Comparison of ENCODE assay signal across 11 cellular contexts in the genomic region with DNA sequence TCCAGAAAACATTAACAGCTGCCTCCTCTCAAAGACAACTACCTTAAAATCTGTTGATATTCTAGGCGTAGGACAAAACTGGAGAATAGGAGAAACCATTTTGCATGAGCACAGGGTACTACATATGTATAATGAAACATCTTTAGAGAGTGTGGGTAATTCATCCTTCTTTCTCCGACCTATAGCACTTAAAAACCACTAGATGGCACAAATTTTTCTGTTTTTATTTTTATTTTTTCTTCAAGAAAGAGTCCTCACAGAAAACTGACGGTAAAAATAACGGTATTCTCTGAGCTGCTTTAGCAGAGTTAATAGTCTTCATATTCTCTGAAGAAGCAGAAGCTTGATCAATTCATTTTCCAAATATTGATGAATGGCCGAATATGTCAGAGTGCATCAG. TPM values are rescaled to one million over a fixed set of nuclear protein-coding genes. Genes with fewer than 3 reads are reported as not detected.
DNase-seq lines count a peak whose midpoint lies in the region; ATAC-seq and TF ChIP-seq lines count a peak whose summit lies in the region.
"Had no signal": no experiment of that assay in that cellular context is flagged by ENCODE, and none has a peak within 500 bp of the region (broad histone marks: within the 10 kb centered on the region; RNA-seq: fewer than 3 reads in every experiment).

No MANE protein-coding gene starts in this region.

- H3K4ac ChIP-seq in IMR-90 (ENCODE audit: low read depth, low read length) = no peak overlapping the region

- no peak for TF ChIP-seq POLR2A in breast epithelium (IDR thresholded peaks at IDR 0.05)
- TF ChIP-seq POLR2A in IMR-90 (IDR thresholded peaks at IDR 0.05; ENCODE audit: low read depth, low read length) = no peak

- H4K8ac ChIP-seq in IMR-90 (ENCODE audit: low read depth in 2 of 2, low read length in 2 of 2) = no peak overlapping the region

- no peaks in the 10 kb centered on the region for H3K9me3 Mint-ChIP-seq in MCF 10A (ENCODE audit: unreplicated experiment)
- H3K9me3 Mint-ChIP-seq: central memory CD8-positive, alpha-beta T cell had no signal

- no peak overlapping the region for H3K23ac ChIP-seq in IMR-90 (ENCODE audit: low read depth, low read length)

- H3K4me1 ChIP-seq in breast epithelium = no peaks in the 10 kb centered on the region
- H3K4me1 ChIP-seq in IMR-90 (ENCODE audit: control insufficient read depth, insufficient read depth, low read length) = no peaks in the 10 kb centered on the region
- no peaks in the 10 kb centered on the region for H3K4me1 ChIP-seq in smooth muscle cell (ENCODE audit: low read depth)

- TF ChIP-seq CTCF in MCF 10A (IDR thresholded peaks at IDR 0.05; ENCODE audit: unreplicated experiment) (peak; percentile 32), breast epithelium (IDR thresholded peaks at IDR 0.05) (peak in 1 of 3 donors; percentile 17), IMR-90 (conservative IDR thresholded peaks at IDR 0.05; ENCODE audit: low read depth, low read length) (peak; percentile 36; the same call in 1 of the 2 replicates), brain microvascular endothelial cell (IDR thresholded peaks at IDR 0.05; ENCODE audit: low read depth, low read length, missing control alignments) (peak; percentile 18), smooth muscle cell (IDR thresholded peaks at IDR 0.05; ENCODE audit: borderline replicate concordance, insufficient read depth, poor library complexity, severe bottlenecking) (peak; percentile 55)

- no peak overlapping the region for H4K5ac ChIP-seq in IMR-90 (ENCODE audit: low read depth, low read length)

- H3K36me3 ChIP-seq in breast epithelium (no peaks in the 10 kb centered on the region), IMR-90 (ENCODE audit: control insufficient read depth, insufficient read depth, low read length) (no peaks in the 10 kb centered on the region), brain microvascular endothelial cell (replicated peaks) (no peaks in the 10 kb centered on the region), smooth muscle cell (ENCODE audit: low read depth) (no peaks in the 10 kb centered on the region)

- H3K79me2 ChIP-seq in smooth muscle cell (ENCODE audit: low read depth) = no peaks in the 10 kb centered on the region

- no peak overlapping the region for H3K56ac ChIP-seq in IMR-90 (ENCODE audit: extremely low read depth, insufficient read depth, low read length)

- no peak overlapping the region for H3K4me3 Mint-ChIP-seq in MCF 10A (ENCODE audit: unreplicated experiment)
- H3K4me3 Mint-ChIP-seq: central memory CD8-positive, alpha-beta T cell had no signal

- no peak overlapping the region for H3K18ac ChIP-seq in IMR-90 (ENCODE audit: low read depth, low read length)

- H3K14ac ChIP-seq in IMR-90 (replicated peaks; ENCODE audit: low read depth, low read length) = no peak overlapping the region

- H2BK20ac ChIP-seq in IMR-90 (ENCODE audit: low read depth, low read length) = no peak overlapping the region

- H3K9me3 ChIP-seq in breast epithelium = no peaks in the 10 kb centered on the region
- H3K9me3 ChIP-seq in IMR-90 (ENCODE audit: control insufficient read depth, insufficient read depth, low read length) = no peaks in the 10 kb centered on the region
- H3K9me3 ChIP-seq in smooth muscle cell (replicated peaks; ENCODE audit: low read depth) = no peaks in the 10 kb centered on the region

- CTCF ChIA-PET in MCF 10A (lab: Yijun Ruan, JAX) (interaction anchor here (0.5 to 4.5 kb wide), 65 partner anchors 8 to 1234 kb away, joined by 3 to 70 read pairs (median 4); no protein-coding TSS in a partner anchor), IMR-90 (lab: Yijun Ruan, JAX) (interaction anchor here (0.6 to 1.7 kb wide), 4 partner anchors 23 to 1496 kb away, joined by 3 to 7 read pairs (median 4); no protein-coding TSS in a partner anchor)

- H2BK5ac ChIP-seq in IMR-90 (ENCODE audit: low read depth, low read length, poor library complexity, severe bottlenecking) = no peak overlapping the region

- H3K9ac ChIP-seq in IMR-90 (ENCODE audit: low read depth, low read length) (no peak overlapping the region), smooth muscle cell (ENCODE audit: low read depth) (no peak overlapping the region)

- H2BK15ac ChIP-seq in IMR-90 (ENCODE audit: low read depth, low read length) = no peak overlapping the region

- H3K27me3 Mint-ChIP-seq in MCF 10A (ENCODE audit: insufficient read depth, unreplicated experiment) = peaks cover 27% of the 10 kb centered on the region

- no peak for TF ChIP-seq RAD21 in IMR-90 (IDR thresholded peaks at IDR 0.05; ENCODE audit: low read length)

- BruUV-seq in MCF 10A (replicated peaks; lab: Mats Ljungman, UMichigan) (no TSS peak), IMR-90 (replicated peaks; lab: Mats Ljungman, UMichigan) (no TSS peak)

- H2AFZ ChIP-seq in IMR-90 (replicated peaks; ENCODE audit: low read length, poor library complexity) (no peak overlapping the region), smooth muscle cell (ENCODE audit: low read depth) (peak overlapping the region; percentile 29)

- H3K27ac ChIP-seq in breast epithelium = no peak overlapping the region
- H3K27ac ChIP-seq in IMR-90 (ENCODE audit: insufficient read depth, low read length) = no peak overlapping the region
- no peak overlapping the region for H3K27ac ChIP-seq in brain microvascular endothelial cell
- no peak overlapping the region for H3K27ac ChIP-seq in smooth muscle cell (ENCODE audit: low read depth)

- H3K27me3 ChIP-seq in breast epithelium = no peaks in the 10 kb centered on the region
- no peaks in the 10 kb centered on the region for H3K27me3 ChIP-seq in IMR-90 (ENCODE audit: control insufficient read depth, insufficient read depth, low read length)
- no peaks in the 10 kb centered on the region for H3K27me3 ChIP-seq in brain microvascular endothelial cell (replicated peaks)
- no peaks in the 10 kb centered on the region for H3K27me3 ChIP-seq in smooth muscle cell (ENCODE audit: low read depth)

- POLR2A ChIA-PET in MCF 10A (lab: Yijun Ruan, JAX) = interaction anchor here (0.6 kb wide), 1 partner anchor 827 kb away, joined by 4 read pairs; no protein-coding TSS in a partner anchor
- POLR2A ChIA-PET in IMR-90 (lab: Charles Lee; ENCODE audit: unreplicated experiment) = no interaction called here

- H3K4me1 Mint-ChIP-seq in MCF 10A (ENCODE audit: insufficient read depth, unreplicated experiment) = peaks cover 15% of the 10 kb centered on the region
- H3K4me1 Mint-ChIP-seq: central memory CD8-positive, alpha-beta T cell had no signal

- H3K4me2 ChIP-seq in IMR-90 (ENCODE audit: low read depth, low read length) (no peak overlapping the region), smooth muscle cell (no peak overlapping the region)

- intact Hi-C loops in MCF 10A (cut with micrococcal nuclease) (loop anchor here (1.0 kb wide), 1 partner anchor 229 kb away; no protein-coding TSS in a partner anchor), breast epithelium (cut with DNase I; ENCODE audit: low total_unique reads) (no loop called here), IMR-90 (cut with micrococcal nuclease) (loop anchor here (2.0 kb wide), 1 partner anchor 328 kb away; no protein-coding TSS in a partner anchor)

- no peaks in the 10 kb centered on the region for H3K79me1 ChIP-seq in IMR-90 (ENCODE audit: low read depth in 1 of 2, low read length in 2 of 2)

- ATAC-seq in IMR-90 (ENCODE audit: low read depth) = peak; percentile 48

- no peak overlapping the region for H4K91ac ChIP-seq in IMR-90 (ENCODE audit: insufficient read depth, low read depth, low read length)

- no peak overlapping the region for H2BK120ac ChIP-seq in IMR-90 (ENCODE audit: low read depth, low read length)

- in situ Hi-C loops in IMR-90 (cut with MboI; ENCODE audit: low sequenced_read_pairs) = no loop called here
- in situ Hi-C loops in brain microvascular endothelial cell (cut with HindIII; ENCODE audit: low pct_ligation_motif_present, low sequenced_read_pairs) = no loop called here

- H2AK5ac ChIP-seq in IMR-90 (ENCODE audit: low read depth, low read length) = no peak overlapping the region

- H4K20me1 ChIP-seq in IMR-90 (ENCODE audit: insufficient read depth, low read length) = no peaks in the 10 kb centered on the region
- H4K20me1 ChIP-seq in smooth muscle cell (ENCODE audit: low read depth) = no peaks in the 10 kb centered on the region

- H3K36me3 Mint-ChIP-seq in MCF 10A (ENCODE audit: insufficient read depth, unreplicated experiment) = no peaks in the 10 kb centered on the region

- H3K4me3 ChIP-seq in breast epithelium (no peak overlapping the region), IMR-90 (ENCODE audit: insufficient read depth, low read depth, low read length) (no peak overlapping the region), brain microvascular endothelial cell (ENCODE audit: low read depth, low read length) (no peak overlapping the region), smooth muscle cell (no peak overlapping the region)

- no peaks in the 10 kb centered on the region for H3K9me1 ChIP-seq in IMR-90 (ENCODE audit: insufficient read depth, low read length)

- dilution Hi-C loops in IMR-90 (cut with HindIII; ENCODE audit: low sequenced_read_pairs, unreplicated experiment) = no loop called here

- no peak overlapping the region for H2AK9ac ChIP-seq in IMR-90 (replicated peaks; ENCODE audit: low read depth, low read length, poor library complexity)

- no peaks in the 10 kb centered on the region for H3F3A ChIP-seq in smooth muscle cell (ENCODE audit: low read depth)

- DNase-seq in MCF 10A (ENCODE audit: unreplicated experiment) = peak; percentile 13
- DNase-seq in breast epithelium (ENCODE audit: low spot score in 2 of 2) = no peak
- peak; percentile 3 for DNase-seq in IMR-90
- DNase-seq in brain microvascular endothelial cell = no peak
- DNase-seq in smooth muscle cell (lab: John Stamatoyannopoulos, UW; ENCODE audit: unreplicated experiment) = no peak
- no peak for DNase-seq in activated CD4-positive, alpha-beta T cell treated with anti-CD3 and anti-CD28 coated beads, Interleukin-2, amount 50 U/mL, for 48 hours
- DNase-seq in NCI-H446 (lab: John Stamatoyannopoulos, UW) = no peak
- no peak for DNase-seq in retina

- WGBS in IMR-90 (ENCODE audit: extremely low coverage in 2 of 2, insufficient read length in 1 of 2), 2 experiments = no CpG with 5 or more reads among the region's 5 CpGs
- 43% methylated on average over 5 of the region's 5 CpGs for WGBS in smooth muscle cell (ENCODE audit: low lambda C conversion rate)

- no peak overlapping the region for H3K27ac Mint-ChIP-seq in MCF 10A (ENCODE audit: low read depth, unreplicated experiment)

TF ChIP-seq in IMR-90, 13 proteins besides CTCF, POLR2A, EP300 and RAD21 (continues in another document):
- TF ChIP-seq MAZ (IDR thresholded peaks at IDR 0.05; ENCODE audit: borderline replicate concordance, low read depth, low read length) (no peak), SMC3 (IDR thresholded peaks at IDR 0.05; ENCODE audit: low read depth, low read length) (no peak), BHLHE40 (IDR thresholded peaks at IDR 0.05; ENCODE audit: low read depth, low read length) (no peak)

RNA-seq across cellular contexts. Expression of a gene that starts 14.6 kb away (rescaled TPM):
- total RNA-seq in MCF 10A (2022) (not detected in 2 replicates), breast epithelium (under 1 TPM in 2 of 3 donors, not detected in 1; 0.44 to 0.66 TPM), IMR-90 (2012; rRNA removed) (not detected in 2 replicates), smooth muscle cell (not detected in 2 replicates)
- polyA plus RNA-seq in IMR-90 (2012; rRNA removed) (not detected in 2 replicates), smooth muscle cell (not detected in 2 replicates)
- not detected in 2 replicates for polyA plus RNA-seq in IMR-90 (2012; cell fraction: cytosol; rRNA removed)
- not detected in 2 replicates for polyA plus RNA-seq in IMR-90 (2012; cell fraction: nucleus; rRNA removed; ENCODE audit: low replicate concordance)
- total RNA-seq: mesenteric fat pad; T-helper 1 cell treated with Interleukin-12 subunit alpha and Interleukin-12 subunit beta and Interleukin-4 antibody, amounts not matched to agents 30 ng/mL and 1 ng/mL, for 36 hours had no signal

Comparison
In these comparisons a context has a peak if more than half of its experiments do, and no peak if none do; other contexts are left out.
1. DNase-seq: peak in MCF 10A (single experiment) and IMR-90 (single experiment); none in breast epithelium (0 of 2), brain microvascular endothelial cell (single experiment), smooth muscle cell (single experiment), activated CD4-positive, alpha-beta T cell treated with anti-CD3 and anti-CD28 coated beads, Interleukin-2, amount 50 U/mL, for 48 hours (0 of 2), NCI-H446 (0 of 2) and retina (single experiment).